1 cellular context compared by ENCODE assay signal in the genomic region with DNA sequence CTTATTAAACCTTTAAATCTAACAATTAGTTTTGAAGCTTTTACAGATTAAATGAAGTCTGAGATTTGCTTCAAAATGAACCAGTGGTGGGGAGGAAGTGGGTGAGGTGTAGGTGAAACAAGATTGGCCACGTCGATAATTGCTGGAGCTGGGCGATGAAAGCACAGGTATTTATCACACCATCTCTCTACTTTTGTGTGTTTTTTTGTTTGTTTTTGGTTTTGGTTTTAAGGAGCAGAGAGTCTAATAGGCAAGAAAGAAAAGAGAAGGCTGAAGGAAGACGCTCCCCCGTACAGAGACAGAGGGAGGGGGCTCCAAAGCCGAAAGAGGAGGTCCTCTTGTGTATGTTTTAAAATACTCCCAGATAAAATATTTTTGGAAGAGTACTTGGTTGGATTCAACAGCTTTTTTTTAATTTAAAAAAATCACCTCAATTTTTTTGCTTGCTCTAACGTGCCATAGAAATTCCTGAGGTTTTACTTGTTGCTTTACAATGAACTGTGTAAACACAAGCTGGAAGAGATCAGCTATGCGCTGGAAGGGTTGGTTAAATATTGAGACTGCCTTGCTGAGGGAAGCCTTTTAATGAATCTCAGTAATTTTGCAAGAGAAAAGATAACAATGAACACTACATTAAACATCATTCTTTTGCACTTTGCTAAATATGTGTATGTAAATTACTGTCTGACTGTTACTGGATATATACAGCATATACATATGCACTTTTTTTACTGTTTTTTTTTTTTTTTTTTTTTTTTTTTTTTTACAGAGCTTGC.
TF ChIP-seq lines count a peak whose summit lies in the region.

No MANE protein-coding gene starts in this region.

TF ChIP-seq in HepG2, 621 proteins besides CTCF, POLR2A, EP300 and RAD21 (continued from another document and continues in another):
- TF ChIP-seq NR2F2 (IDR thresholded peaks at IDR 0.05; ENCODE audit: borderline replicate concordance, low read depth) (0 out of 2 replicates have a peak, but pooled peaks have one; percentile 41), MEIS2 (CRISPR knock-in tag; IDR thresholded peaks at IDR 0.05) (no peak), ZMYM2 (CRISPR knock-in tag; IDR thresholded peaks at IDR 0.05) (no peak), MAFF (IDR thresholded peaks at IDR 0.05; ENCODE audit: low read depth, low read length) (no peak), ZFP36 (IDR thresholded peaks at IDR 0.05; ENCODE audit: borderline replicate concordance, low read depth, low read length, partially characterized antibody) (no peak), ETV5 (CRISPR knock-in tag; IDR thresholded peaks at IDR 0.05; ENCODE audit: borderline replicate concordance) (no peak; the same call in 1 of the 2 replicates), PITX1 (CRISPR knock-in tag; IDR thresholded peaks at IDR 0.05) (no peak), CAMTA2 (CRISPR knock-in tag; IDR thresholded peaks at IDR 0.05; ENCODE audit: borderline replicate concordance) (no peak), FOSL1 (CRISPR knock-in tag; IDR thresholded peaks at IDR 0.05; ENCODE audit: borderline replicate concordance) (no peak), ZNF775 (CRISPR knock-in tag; IDR thresholded peaks at IDR 0.05; ENCODE audit: borderline replicate concordance) (no peak), ZNF124 (CRISPR knock-in tag; IDR thresholded peaks at IDR 0.05) (no peak), IRF2 (CRISPR knock-in tag; IDR thresholded peaks at IDR 0.05) (no peak), NFIC (IDR thresholded peaks at IDR 0.05; ENCODE audit: low read length) (peak; percentile 59; the same call in 1 of the 2 replicates), ATF7-NPFF (CRISPR knock-in tag; IDR thresholded peaks at IDR 0.05; ENCODE audit: low read depth) (no peak), CBX2 (IDR thresholded peaks at IDR 0.05; ENCODE audit: low read depth, low read length) (no peak), CBX2 (CRISPR knock-in tag; IDR thresholded peaks at IDR 0.05; ENCODE audit: low read depth) (no peak), ZSCAN22 (CRISPR knock-in tag; IDR thresholded peaks at IDR 0.05) (no peak), SOX5 (CRISPR knock-in tag; IDR thresholded peaks at IDR 0.05; ENCODE audit: borderline replicate concordance) (peak; percentile 80; the same call in 1 of the 2 replicates), ZNF354B (CRISPR knock-in tag; IDR thresholded peaks at IDR 0.05) (no peak), KDM3A (CRISPR knock-in tag; IDR thresholded peaks at IDR 0.05; ENCODE audit: low read depth) (no peak), ZNF83 (CRISPR knock-in tag; IDR thresholded peaks at IDR 0.05; ENCODE audit: borderline replicate concordance) (no peak), ZNF33A (CRISPR knock-in tag; IDR thresholded peaks at IDR 0.05; ENCODE audit: borderline replicate concordance) (no peak), ZNF776 (CRISPR knock-in tag; IDR thresholded peaks at IDR 0.05) (no peak), NBN (conservative IDR thresholded peaks at IDR 0.05) (no peak), ZIK1 (CRISPR knock-in tag; IDR thresholded peaks at IDR 0.05; ENCODE audit: borderline replicate concordance, low read depth) (no peak), HNRNPUL1 (IDR thresholded peaks at IDR 0.05; ENCODE audit: low read depth, low read length) (no peak), ZNF772 (CRISPR knock-in tag; IDR thresholded peaks at IDR 0.05) (no peak), ZNF337 (CRISPR knock-in tag; IDR thresholded peaks at IDR 0.05; ENCODE audit: borderline replicate concordance, low read depth) (no peak), ZNF746 (CRISPR knock-in tag; IDR thresholded peaks at IDR 0.05) (no peak), SP5 (CRISPR knock-in tag; IDR thresholded peaks at IDR 0.05; ENCODE audit: borderline replicate concordance, low read depth) (0 out of 2 replicates have a peak, but pooled peaks have one; percentile 26), ZNF138 (CRISPR knock-in tag; IDR thresholded peaks at IDR 0.05; ENCODE audit: low read depth) (no peak)
- TF ChIP-seq, protein P1, sequence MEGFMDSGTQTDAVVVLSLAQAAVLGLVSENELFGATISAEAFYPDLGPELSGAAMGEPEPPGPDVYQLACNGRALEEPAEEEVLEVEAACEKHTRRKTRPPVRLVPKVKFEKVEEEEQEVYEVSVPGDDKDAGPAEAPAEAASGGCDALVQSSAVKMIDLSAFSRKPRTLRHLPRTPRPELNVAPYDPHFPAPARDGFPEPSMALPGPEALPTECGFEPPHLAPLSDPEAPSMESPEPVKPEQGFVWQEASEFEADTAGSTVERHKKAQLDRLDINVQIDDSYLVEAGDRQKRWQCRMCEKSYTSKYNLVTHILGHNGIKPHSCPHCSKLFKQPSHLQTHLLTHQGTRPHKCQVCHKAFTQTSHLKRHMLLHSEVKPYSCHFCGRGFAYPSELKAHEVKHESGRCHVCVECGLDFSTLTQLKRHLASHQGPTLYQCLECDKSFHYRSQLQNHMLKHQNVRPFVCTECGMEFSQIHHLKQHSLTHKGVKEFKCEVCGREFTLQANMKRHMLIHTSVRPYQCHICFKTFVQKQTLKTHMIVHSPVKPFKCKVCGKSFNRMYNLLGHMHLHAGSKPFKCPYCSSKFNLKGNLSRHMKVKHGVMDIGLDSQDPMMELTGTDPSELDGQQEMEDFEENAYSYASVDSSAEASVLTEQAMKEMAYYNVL (CRISPR knock-in tag; IDR thresholded peaks at IDR 0.05; ENCODE audit: borderline replicate concordance) = peak; percentile 38; the same call in 1 of the 2 replicates
- TF ChIP-seq, protein P2, sequence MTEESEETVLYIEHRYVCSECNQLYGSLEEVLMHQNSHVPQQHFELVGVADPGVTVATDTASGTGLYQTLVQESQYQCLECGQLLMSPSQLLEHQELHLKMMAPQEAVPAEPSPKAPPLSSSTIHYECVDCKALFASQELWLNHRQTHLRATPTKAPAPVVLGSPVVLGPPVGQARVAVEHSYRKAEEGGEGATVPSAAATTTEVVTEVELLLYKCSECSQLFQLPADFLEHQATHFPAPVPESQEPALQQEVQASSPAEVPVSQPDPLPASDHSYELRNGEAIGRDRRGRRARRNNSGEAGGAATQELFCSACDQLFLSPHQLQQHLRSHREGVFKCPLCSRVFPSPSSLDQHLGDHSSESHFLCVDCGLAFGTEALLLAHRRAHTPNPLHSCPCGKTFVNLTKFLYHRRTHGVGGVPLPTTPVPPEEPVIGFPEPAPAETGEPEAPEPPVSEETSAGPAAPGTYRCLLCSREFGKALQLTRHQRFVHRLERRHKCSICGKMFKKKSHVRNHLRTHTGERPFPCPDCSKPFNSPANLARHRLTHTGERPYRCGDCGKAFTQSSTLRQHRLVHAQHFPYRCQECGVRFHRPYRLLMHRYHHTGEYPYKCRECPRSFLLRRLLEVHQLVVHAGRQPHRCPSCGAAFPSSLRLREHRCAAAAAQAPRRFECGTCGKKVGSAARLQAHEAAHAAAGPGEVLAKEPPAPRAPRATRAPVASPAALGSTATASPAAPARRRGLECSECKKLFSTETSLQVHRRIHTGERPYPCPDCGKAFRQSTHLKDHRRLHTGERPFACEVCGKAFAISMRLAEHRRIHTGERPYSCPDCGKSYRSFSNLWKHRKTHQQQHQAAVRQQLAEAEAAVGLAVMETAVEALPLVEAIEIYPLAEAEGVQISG (CRISPR knock-in tag; IDR thresholded peaks at IDR 0.05) = no peak
- TF ChIP-seq, protein P3, sequence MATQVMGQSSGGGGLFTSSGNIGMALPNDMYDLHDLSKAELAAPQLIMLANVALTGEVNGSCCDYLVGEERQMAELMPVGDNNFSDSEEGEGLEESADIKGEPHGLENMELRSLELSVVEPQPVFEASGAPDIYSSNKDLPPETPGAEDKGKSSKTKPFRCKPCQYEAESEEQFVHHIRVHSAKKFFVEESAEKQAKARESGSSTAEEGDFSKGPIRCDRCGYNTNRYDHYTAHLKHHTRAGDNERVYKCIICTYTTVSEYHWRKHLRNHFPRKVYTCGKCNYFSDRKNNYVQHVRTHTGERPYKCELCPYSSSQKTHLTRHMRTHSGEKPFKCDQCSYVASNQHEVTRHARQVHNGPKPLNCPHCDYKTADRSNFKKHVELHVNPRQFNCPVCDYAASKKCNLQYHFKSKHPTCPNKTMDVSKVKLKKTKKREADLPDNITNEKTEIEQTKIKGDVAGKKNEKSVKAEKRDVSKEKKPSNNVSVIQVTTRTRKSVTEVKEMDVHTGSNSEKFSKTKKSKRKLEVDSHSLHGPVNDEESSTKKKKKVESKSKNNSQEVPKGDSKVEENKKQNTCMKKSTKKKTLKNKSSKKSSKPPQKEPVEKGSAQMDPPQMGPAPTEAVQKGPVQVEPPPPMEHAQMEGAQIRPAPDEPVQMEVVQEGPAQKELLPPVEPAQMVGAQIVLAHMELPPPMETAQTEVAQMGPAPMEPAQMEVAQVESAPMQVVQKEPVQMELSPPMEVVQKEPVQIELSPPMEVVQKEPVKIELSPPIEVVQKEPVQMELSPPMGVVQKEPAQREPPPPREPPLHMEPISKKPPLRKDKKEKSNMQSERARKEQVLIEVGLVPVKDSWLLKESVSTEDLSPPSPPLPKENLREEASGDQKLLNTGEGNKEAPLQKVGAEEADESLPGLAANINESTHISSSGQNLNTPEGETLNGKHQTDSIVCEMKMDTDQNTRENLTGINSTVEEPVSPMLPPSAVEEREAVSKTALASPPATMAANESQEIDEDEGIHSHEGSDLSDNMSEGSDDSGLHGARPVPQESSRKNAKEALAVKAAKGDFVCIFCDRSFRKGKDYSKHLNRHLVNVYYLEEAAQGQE (IDR thresholded peaks at IDR 0.05; ENCODE audit: borderline replicate concordance in 1 of 2, low read depth in 1 of 2, low read length in 2 of 2) = 0 out of 4 replicates have a peak, but pooled peaks of 1 of the 2 experiments have one; percentile 25
- TF ChIP-seq, protein P4, sequence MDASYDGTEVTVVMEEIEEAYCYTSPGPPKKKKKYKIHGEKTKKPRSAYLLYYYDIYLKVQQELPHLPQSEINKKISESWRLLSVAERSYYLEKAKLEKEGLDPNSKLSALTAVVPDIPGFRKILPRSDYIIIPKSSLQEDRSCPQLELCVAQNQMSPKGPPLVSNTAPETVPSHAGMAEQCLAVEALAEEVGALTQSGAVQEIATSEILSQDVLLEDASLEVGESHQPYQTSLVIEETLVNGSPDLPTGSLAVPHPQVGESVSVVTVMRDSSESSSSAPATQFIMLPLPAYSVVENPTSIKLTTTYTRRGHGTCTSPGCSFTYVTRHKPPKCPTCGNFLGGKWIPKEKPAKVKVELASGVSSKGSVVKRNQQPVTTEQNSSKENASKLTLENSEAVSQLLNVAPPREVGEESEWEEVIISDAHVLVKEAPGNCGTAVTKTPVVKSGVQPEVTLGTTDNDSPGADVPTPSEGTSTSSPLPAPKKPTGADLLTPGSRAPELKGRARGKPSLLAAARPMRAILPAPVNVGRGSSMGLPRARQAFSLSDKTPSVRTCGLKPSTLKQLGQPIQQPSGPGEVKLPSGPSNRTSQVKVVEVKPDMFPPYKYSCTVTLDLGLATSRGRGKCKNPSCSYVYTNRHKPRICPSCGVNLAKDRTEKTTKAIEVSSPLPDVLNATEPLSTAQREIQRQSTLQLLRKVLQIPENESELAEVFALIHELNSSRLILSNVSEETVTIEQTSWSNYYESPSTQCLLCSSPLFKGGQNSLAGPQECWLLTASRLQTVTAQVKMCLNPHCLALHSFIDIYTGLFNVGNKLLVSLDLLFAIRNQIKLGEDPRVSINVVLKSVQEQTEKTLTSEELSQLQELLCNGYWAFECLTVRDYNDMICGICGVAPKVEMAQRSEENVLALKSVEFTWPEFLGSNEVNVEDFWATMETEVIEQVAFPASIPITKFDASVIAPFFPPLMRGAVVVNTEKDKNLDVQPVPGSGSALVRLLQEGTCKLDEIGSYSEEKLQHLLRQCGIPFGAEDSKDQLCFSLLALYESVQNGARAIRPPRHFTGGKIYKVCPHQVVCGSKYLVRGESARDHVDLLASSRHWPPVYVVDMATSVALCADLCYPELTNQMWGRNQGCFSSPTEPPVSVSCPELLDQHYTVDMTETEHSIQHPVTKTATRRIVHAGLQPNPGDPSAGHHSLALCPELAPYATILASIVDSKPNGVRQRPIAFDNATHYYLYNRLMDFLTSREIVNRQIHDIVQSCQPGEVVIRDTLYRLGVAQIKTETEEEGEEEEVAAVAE (CRISPR knock-in tag; IDR thresholded peaks at IDR 0.05; ENCODE audit: borderline replicate concordance) = no peak
- TF ChIP-seq, protein P5, sequence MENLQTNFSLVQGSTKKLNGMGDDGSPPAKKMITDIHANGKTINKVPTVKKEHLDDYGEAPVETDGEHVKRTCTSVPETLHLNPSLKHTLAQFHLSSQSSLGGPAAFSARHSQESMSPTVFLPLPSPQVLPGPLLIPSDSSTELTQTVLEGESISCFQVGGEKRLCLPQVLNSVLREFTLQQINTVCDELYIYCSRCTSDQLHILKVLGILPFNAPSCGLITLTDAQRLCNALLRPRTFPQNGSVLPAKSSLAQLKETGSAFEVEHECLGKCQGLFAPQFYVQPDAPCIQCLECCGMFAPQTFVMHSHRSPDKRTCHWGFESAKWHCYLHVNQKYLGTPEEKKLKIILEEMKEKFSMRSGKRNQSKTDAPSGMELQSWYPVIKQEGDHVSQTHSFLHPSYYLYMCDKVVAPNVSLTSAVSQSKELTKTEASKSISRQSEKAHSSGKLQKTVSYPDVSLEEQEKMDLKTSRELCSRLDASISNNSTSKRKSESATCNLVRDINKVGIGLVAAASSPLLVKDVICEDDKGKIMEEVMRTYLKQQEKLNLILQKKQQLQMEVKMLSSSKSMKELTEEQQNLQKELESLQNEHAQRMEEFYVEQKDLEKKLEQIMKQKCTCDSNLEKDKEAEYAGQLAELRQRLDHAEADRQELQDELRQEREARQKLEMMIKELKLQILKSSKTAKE (CRISPR knock-in tag; IDR thresholded peaks at IDR 0.05; ENCODE audit: borderline replicate concordance) = no peak
- TF ChIP-seq, protein P6, sequence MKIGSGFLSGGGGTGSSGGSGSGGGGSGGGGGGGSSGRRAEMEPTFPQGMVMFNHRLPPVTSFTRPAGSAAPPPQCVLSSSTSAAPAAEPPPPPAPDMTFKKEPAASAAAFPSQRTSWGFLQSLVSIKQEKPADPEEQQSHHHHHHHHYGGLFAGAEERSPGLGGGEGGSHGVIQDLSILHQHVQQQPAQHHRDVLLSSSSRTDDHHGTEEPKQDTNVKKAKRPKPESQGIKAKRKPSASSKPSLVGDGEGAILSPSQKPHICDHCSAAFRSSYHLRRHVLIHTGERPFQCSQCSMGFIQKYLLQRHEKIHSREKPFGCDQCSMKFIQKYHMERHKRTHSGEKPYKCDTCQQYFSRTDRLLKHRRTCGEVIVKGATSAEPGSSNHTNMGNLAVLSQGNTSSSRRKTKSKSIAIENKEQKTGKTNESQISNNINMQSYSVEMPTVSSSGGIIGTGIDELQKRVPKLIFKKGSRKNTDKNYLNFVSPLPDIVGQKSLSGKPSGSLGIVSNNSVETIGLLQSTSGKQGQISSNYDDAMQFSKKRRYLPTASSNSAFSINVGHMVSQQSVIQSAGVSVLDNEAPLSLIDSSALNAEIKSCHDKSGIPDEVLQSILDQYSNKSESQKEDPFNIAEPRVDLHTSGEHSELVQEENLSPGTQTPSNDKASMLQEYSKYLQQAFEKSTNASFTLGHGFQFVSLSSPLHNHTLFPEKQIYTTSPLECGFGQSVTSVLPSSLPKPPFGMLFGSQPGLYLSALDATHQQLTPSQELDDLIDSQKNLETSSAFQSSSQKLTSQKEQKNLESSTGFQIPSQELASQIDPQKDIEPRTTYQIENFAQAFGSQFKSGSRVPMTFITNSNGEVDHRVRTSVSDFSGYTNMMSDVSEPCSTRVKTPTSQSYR (CRISPR knock-in tag; IDR thresholded peaks at IDR 0.05; ENCODE audit: borderline replicate concordance) = no peak
- TF ChIP-seq, protein P7, sequence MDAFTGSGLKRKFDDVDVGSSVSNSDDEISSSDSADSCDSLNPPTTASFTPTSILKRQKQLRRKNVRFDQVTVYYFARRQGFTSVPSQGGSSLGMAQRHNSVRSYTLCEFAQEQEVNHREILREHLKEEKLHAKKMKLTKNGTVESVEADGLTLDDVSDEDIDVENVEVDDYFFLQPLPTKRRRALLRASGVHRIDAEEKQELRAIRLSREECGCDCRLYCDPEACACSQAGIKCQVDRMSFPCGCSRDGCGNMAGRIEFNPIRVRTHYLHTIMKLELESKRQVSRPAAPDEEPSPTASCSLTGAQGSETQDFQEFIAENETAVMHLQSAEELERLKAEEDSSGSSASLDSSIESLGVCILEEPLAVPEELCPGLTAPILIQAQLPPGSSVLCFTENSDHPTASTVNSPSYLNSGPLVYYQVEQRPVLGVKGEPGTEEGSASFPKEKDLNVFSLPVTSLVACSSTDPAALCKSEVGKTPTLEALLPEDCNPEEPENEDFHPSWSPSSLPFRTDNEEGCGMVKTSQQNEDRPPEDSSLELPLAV (CRISPR knock-in tag; conservative IDR thresholded peaks at IDR 0.05; ENCODE audit: low read depth) = no peak
